Comparison of ENCODE assay signal across 20 cellular contexts in the genomic region with DNA sequence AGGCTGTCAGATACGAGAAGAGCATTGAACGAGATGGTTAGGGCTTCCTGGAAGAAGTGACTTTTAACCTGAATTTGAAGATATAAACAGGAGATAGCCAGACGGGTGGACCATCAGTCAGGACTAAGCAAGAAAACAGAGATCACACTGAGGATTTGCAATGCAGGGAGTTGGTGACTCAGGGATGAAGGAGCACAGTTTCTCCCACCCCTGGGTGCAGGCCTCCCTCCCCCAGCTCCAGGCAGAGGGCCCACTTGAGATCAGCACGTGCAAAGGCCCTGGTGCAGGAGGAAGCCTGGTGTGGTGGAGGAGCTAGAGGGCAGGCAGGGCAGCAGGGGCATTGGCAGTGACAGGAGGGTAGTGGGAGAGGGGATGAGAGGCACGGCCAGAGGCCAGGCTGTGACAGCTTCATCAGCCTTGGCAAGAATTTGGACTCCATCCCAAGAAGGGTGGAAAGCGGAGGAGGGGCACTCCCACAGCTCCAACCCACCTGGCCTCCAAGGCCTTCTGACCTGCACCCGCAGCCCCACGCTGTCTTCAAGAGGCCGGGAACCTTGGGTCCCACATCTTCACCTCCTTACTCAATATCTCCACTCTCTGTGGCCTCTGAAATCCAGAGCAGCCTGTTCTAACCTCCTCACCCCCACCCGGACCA. TPM values are rescaled to one million over a fixed set of nuclear protein-coding genes. Genes with fewer than 3 reads are reported as not detected.
DNase-seq lines count a peak whose midpoint lies in the region; ATAC-seq, FAIRE-seq and TF ChIP-seq lines count a peak whose summit lies in the region.
"Had no signal": no experiment of that assay in that cellular context is flagged by ENCODE, and none has a peak within 500 bp of the region (broad histone marks: within the 10 kb centered on the region; RNA-seq: fewer than 3 reads in every experiment).

No MANE protein-coding gene starts in this region.

- H3K9me3 ChIP-seq in HepG2 (ENCODE audit: low read length) (no peaks in the 10 kb centered on the region), right lobe of liver (no peaks in the 10 kb centered on the region), PC-9 (ENCODE audit: insufficient read depth, low read depth) (no peaks in the 10 kb centered on the region), esophagus muscularis mucosa (no peaks in the 10 kb centered on the region)
- H3K9me3 ChIP-seq: A549, HAP-1, SJSA1 had no signal

- TF ChIP-seq CTCF in HepG2 (CRISPR knock-in tag; IDR thresholded peaks at IDR 0.05) = no peak
- TF ChIP-seq CTCF in right lobe of liver (IDR thresholded peaks at IDR 0.05) = no peak
- TF ChIP-seq CTCF in PC-9 (conservative IDR thresholded peaks at IDR 0.05) = no peak
- TF ChIP-seq CTCF in esophagus muscularis mucosa (IDR thresholded peaks at IDR 0.05) = no peak
- TF ChIP-seq CTCF in coronary artery (IDR thresholded peaks at IDR 0.05) = no peak

- TF ChIP-seq RAD21 in HepG2 (CRISPR knock-in tag; IDR thresholded peaks at IDR 0.05) = no peak

- peaks cover 18% of the 10 kb centered on the region; the same call in 1 of the 2 replicates for H3F3A ChIP-seq in PC-9 (ENCODE audit: insufficient read depth, low read depth)

- FAIRE-seq in HepG2 (lab: Jason Lieb, UNC) = no peak
- FAIRE-seq: A549, HTR-8/SVneo had no signal

- peak overlapping the region; percentile 32; the same call in 1 of the 2 replicates for H3K9ac ChIP-seq in HepG2 (ENCODE audit: insufficient read depth, low read depth, low read length)

- ATAC-seq in HepG2 (no peak), right lobe of liver (no peak), GM18909 (IDR thresholded peaks at IDR 0.05; ENCODE audit: poor library complexity, unreplicated experiment) (no peak)
- ATAC-seq: A549, PC-3 had no signal

- no peak for TF ChIP-seq POLR2A in HepG2 (IDR thresholded peaks at IDR 0.05; ENCODE audit: insufficient read depth in 1 of 2, low read depth in 2 of 2, low read length in 2 of 2)
- no peak for TF ChIP-seq POLR2A in right lobe of liver (IDR thresholded peaks at IDR 0.05)
- TF ChIP-seq POLR2A in esophagus muscularis mucosa (IDR thresholded peaks at IDR 0.05; ENCODE audit: low read depth) = no peak

- H3K4me1 ChIP-seq in HepG2 (ENCODE audit: insufficient read depth, low read length) (peaks cover 79% of the 10 kb centered on the region), right lobe of liver (peaks cover 0 to 29% (median 12%) of the 10 kb centered on the region in 4 donors), PC-9 (replicated peaks; ENCODE audit: insufficient read depth) (peaks cover 25% of the 10 kb centered on the region), esophagus muscularis mucosa (peaks cover 9 to 26% (median 18%) of the 10 kb centered on the region in 4 donors)
- H3K4me1 ChIP-seq: HAP-1, SJSA1 had no signal

- in situ Hi-C loops in HepG2 (cut with HindIII; ENCODE audit: extremely low pct_ligation_motif_present, low pct_unique_long_range_greater_than_20kb) = loop anchor here (10.0 kb wide), 1 partner anchor 203 kb away; a partner anchor contains a TSS

- TF ChIP-seq EP300 in HepG2 (IDR thresholded peaks at IDR 0.05; ENCODE audit: low read depth in 2 of 2, low read length in 2 of 2) = no peak
- TF ChIP-seq EP300 in HepG2 (CRISPR knock-in tag; IDR thresholded peaks at IDR 0.05; ENCODE audit: borderline replicate concordance) = no peak
- no peak for TF ChIP-seq EP300 in esophagus muscularis mucosa (IDR thresholded peaks at IDR 0.05)

- POLR2A ChIA-PET in HepG2 (lab: Yijun Ruan, JAX) = interaction anchor here (1.5 to 4.8 kb wide), 4 partner anchors 10 to 59 kb away, joined by 3 to 35 read pairs (median 14); no protein-coding TSS in a partner anchor
- POLR2A ChIA-PET in PC-9 (lab: Charles Lee; ENCODE audit: unreplicated experiment) = no interaction called here

- H3K4me3 ChIP-seq in HepG2 (replicated peaks in 1 of 3; ENCODE audit: insufficient read depth in 1 of 3, low read depth in 2 of 3, low read length in 3 of 3) = peak overlapping the region; percentile 73 to 88 (median 85)
- H3K4me3 ChIP-seq in right lobe of liver = no peak overlapping the region
- no peak overlapping the region for H3K4me3 ChIP-seq in PC-9
- no peak overlapping the region for H3K4me3 ChIP-seq in esophagus muscularis mucosa
- no peak overlapping the region for H3K4me3 ChIP-seq in coronary artery
- H3K4me3 ChIP-seq: A549, HAP-1, SJSA1 had no signal

- DNase-seq in HepG2 (ENCODE audit: low spot score) (no peak), right lobe of liver (no peak), PC-9 (no peak), esophagus muscularis mucosa (ENCODE audit: extremely low spot score) (peak; percentile 34), substantia nigra (lab: John Stamatoyannopoulos, UW) (no peak), coronary artery (ENCODE audit: low spot score) (no peak), NCI-H226 (no peak)
- DNase-seq: COR-L47, NCI-H1436, NCI-H2029, NCI-H2171, NCI-H774, PC-3, SW 1271 had no signal

- no peaks in the 10 kb centered on the region for H4K20me1 ChIP-seq in HepG2 (ENCODE audit: insufficient read depth, low read length)
- H4K20me1 ChIP-seq in PC-9 (ENCODE audit: insufficient read depth) = no peaks in the 10 kb centered on the region

- peak overlapping the region; percentile 95 for H3K4me2 ChIP-seq in HepG2 (ENCODE audit: low read depth, low read length)
- H3K4me2 ChIP-seq in PC-9 = peak overlapping the region; percentile 60
- H3K4me2 ChIP-seq: A549 had no signal

- CTCF ChIA-PET in HepG2 (lab: Yijun Ruan, JAX; ENCODE audit: low intra/inter-chr PET ratio, low total read pairs) (no interaction called here), PC-9 (lab: Charles Lee) (no interaction called here)

- H3K27me3 ChIP-seq in HepG2 (ENCODE audit: control insufficient read depth in 1 of 2, insufficient read depth in 2 of 2, low read length in 2 of 2) = no peaks in the 10 kb centered on the region
- H3K27me3 ChIP-seq in right lobe of liver = no peaks in the 10 kb centered on the region
- H3K27me3 ChIP-seq in PC-9 (ENCODE audit: insufficient read depth, low read depth) = no peaks in the 10 kb centered on the region
- peaks cover 0 to 62% (median 3%) of the 10 kb centered on the region in 4 donors for H3K27me3 ChIP-seq in esophagus muscularis mucosa

- 41% methylated on average over 10 of the region's 10 CpGs for WGBS in HepG2 (ENCODE audit: low lambda C conversion rate)
- WGBS in right lobe of liver (ENCODE audit: insufficient coverage, low coverage, low lambda C conversion rate, missing lambda C conversion rate) = 91% methylated on average over 4 of the region's 10 CpGs
- 86% methylated on average over 10 of the region's 10 CpGs for WGBS in esophagus muscularis mucosa

- H3K79me2 ChIP-seq in HepG2 (ENCODE audit: insufficient read depth, low read length) = peaks cover 4% of the 10 kb centered on the region
- H3K79me2 ChIP-seq in PC-9 (ENCODE audit: low read depth) = no peaks in the 10 kb centered on the region

- H2AFZ ChIP-seq in HepG2 (ENCODE audit: low read length) (no peak overlapping the region), PC-9 (0 out of 2 replicates have a peak overlapping the region, but pooled peaks have one; percentile 59)

- intact Hi-C loops in HepG2 (cut with micrococcal nuclease; ENCODE audit: unreplicated experiment) = loop anchor here (5.0 kb wide), 1 partner anchor 144 kb away; no protein-coding TSS in a partner anchor
- intact Hi-C loops in right lobe of liver (cut with DNase I) = loop anchor here in 1 of 2 donors (10.0 kb wide), 1 partner anchor 193 kb away; no protein-coding TSS in a partner anchor
- intact Hi-C loops in PC-9 (cut with micrococcal nuclease; ENCODE audit: unreplicated experiment) = no loop called here
- intact Hi-C loops in esophagus muscularis mucosa (cut with DNase I) = loop anchor here (5.0 kb wide), 1 partner anchor 196 kb away; no protein-coding TSS in a partner anchor

- H3K9me2 ChIP-seq in PC-9 (ENCODE audit: insufficient read depth) = no peaks in the 10 kb centered on the region

- no TSS peak for BruUV-seq in HepG2 (replicated peaks; lab: Mats Ljungman, UMichigan)
- BruUV-seq in PC-9 (replicated peaks; lab: Mats Ljungman, UMichigan) = no TSS peak

- H3K36me3 ChIP-seq in HepG2 (replicated peaks in 1 of 2; ENCODE audit: control insufficient read depth in 1 of 2, insufficient read depth in 2 of 2, low read length in 2 of 2) (no peaks in the 10 kb centered on the region), right lobe of liver (no peaks in the 10 kb centered on the region), PC-9 (ENCODE audit: low read depth) (no peaks in the 10 kb centered on the region), esophagus muscularis mucosa (no peaks in the 10 kb centered on the region)
- H3K36me3 ChIP-seq: HAP-1, SJSA1 had no signal

- H3K27ac ChIP-seq in HepG2 (ENCODE audit: extremely low read length, insufficient read depth, low read length) (no peak overlapping the region), right lobe of liver (no peak overlapping the region), PC-9 (peak overlapping the region; percentile 77), esophagus muscularis mucosa (replicated peaks in 1 of 4) (no peak overlapping the region), substantia nigra (ENCODE audit: low read depth, low read length, poor library complexity, severe bottlenecking) (peak overlapping the region; percentile 16), coronary artery (no peak overlapping the region)
- H3K27ac ChIP-seq: A549, HL-60, SJSA1 had no signal

RNA-seq across cellular contexts. Expression of a gene that starts 8.7 kb away (rescaled TPM):
- 42.5 and 56.5 TPM in 2 replicates for total RNA-seq in HepG2 (2016; rRNA removed; fragmentation: Illumina TruSeq; extraction: Trizol)
- total RNA-seq in HepG2 (2016; cell fraction: cytosol; rRNA removed; fragmentation: Illumina TruSeq; extraction: Trizol; ENCODE audit: low read depth) = 71.9 and 81.0 TPM in 2 replicates
- 34.4 and 55.2 TPM in 2 replicates for total RNA-seq in HepG2 (2016; cell fraction: insoluble cytoplasmic fraction; rRNA removed; fragmentation: Illumina TruSeq; extraction: Trizol)
- 69.6 and 77.5 TPM in 2 replicates for total RNA-seq in HepG2 (2016; cell fraction: membrane; rRNA removed; fragmentation: Illumina TruSeq; extraction: Trizol)
- 66.0 and 74.7 TPM in 2 replicates for total RNA-seq in HepG2 (2016; cell fraction: nucleus; rRNA removed; fragmentation: Illumina TruSeq; extraction: Trizol)
- 155 and 208 TPM in 2 replicates for polyA plus RNA-seq in HepG2 (2011; rRNA removed)
- 113 and 150 TPM in 2 replicates for polyA plus RNA-seq in HepG2 (2011; cell fraction: cytosol; rRNA removed)
- 207 and 256 TPM in 2 replicates for polyA plus RNA-seq in HepG2 (2011; cell fraction: nucleus; rRNA removed)
- polyA plus RNA-seq in HepG2 (2012) = 61.3 and 94.3 TPM in 2 replicates
- 28.0 and 30.8 TPM in 2 replicates for polyA plus RNA-seq in HepG2 (2016; cell fraction: cytosol; fragmentation: Illumina TruSeq; extraction: Trizol; ENCODE audit: low read depth)
- polyA plus RNA-seq in HepG2 (2016; cell fraction: insoluble cytoplasmic fraction; fragmentation: Illumina TruSeq; extraction: Trizol; ENCODE audit: low read depth) = 34.4 and 44.9 TPM in 2 replicates
- polyA plus RNA-seq in HepG2 (2016; cell fraction: membrane; fragmentation: Illumina TruSeq; extraction: Trizol; ENCODE audit: low read depth) = 53.8 and 67.9 TPM in 2 replicates
- polyA plus RNA-seq in HepG2 (2016; cell fraction: nucleus; fragmentation: Illumina TruSeq; extraction: Trizol; ENCODE audit: insufficient read depth, low read depth) = 84.3 and 88.3 TPM in 2 replicates
- 65.0 and 447 TPM in 2 replicates for polyA minus RNA-seq in HepG2 (2011; rRNA and poly(A)+ RNA removed; ENCODE audit: low replicate concordance)
- polyA minus RNA-seq in HepG2 (2011; cell fraction: cytosol; rRNA and poly(A)+ RNA removed) = 126 and 149 TPM in 2 replicates
- 126 and 142 TPM in 2 replicates for polyA minus RNA-seq in HepG2 (2011; cell fraction: nucleus; rRNA and poly(A)+ RNA removed)
- total RNA-seq in right lobe of liver = 100 to 1,000 TPM; 165 to 218 (median 207) TPM
- total RNA-seq in PC-9 (2021) = 26.3 and 27.2 TPM in 2 replicates
- total RNA-seq in esophagus muscularis mucosa = 10 to 100 TPM; 13.6 to 24.1 (median 15.3) TPM

Comparison
In these comparisons a context has a peak if more than half of its experiments do, and no peak if none do; other contexts are left out.
1. H3K4me3 ChIP-seq: peak in HepG2 (3 of 3); none in right lobe of liver (0 of 3), PC-9 (single experiment), esophagus muscularis mucosa (0 of 4) and coronary artery (single experiment).
2. H3K27ac ChIP-seq: peak in PC-9 (single experiment) and substantia nigra (single experiment); none in HepG2 (single experiment), right lobe of liver (0 of 3), esophagus muscularis mucosa (0 of 4) and coronary artery (0 of 2).